Comparison of ENCODE assay signal across 10 cellular contexts in the genomic region with DNA sequence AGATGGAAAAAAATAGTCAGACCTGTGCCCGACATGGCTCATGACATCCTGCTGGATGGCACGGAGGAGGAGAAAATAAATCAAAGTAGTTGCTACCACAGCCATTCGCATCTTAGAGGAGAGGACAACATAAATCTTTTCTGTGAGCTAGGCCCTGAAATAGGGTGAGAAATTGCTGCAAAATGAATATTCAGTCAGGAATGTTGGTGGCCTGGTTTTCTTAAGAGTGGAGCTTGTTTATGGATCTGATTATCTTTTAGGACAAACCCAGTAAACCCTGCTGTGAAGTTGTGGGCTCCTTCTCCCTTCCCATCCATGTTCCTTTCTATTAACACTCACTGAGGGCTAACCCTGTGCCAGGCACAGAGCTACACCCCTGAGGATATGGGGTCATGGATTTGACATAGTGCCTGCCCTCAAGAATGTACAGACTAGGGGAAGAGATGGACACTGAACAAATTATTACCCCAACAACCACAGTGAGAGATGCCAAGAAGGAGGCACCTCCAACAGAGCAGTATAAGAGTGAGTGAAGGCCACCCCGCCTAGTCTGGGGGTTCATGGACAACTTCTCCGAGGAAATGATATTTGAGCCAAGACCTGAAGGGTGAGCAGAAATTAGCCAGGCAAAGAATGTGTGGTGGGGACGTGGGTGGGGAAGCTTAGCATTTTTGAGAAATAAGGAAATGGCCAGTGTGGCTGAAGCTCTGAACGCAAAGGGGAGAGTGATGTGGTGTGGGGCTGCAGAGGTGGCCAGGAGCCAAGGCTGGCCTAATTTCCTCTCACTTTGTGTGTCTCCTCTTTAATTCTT.
DNase-seq lines count a peak whose midpoint lies in the region; ATAC-seq and TF ChIP-seq lines count a peak whose summit lies in the region.
"Had no signal": no experiment of that assay in that cellular context is flagged by ENCODE, and none has a peak within 500 bp of the region (broad histone marks: within the 10 kb centered on the region; RNA-seq: fewer than 3 reads in every experiment).

No MANE protein-coding gene starts in this region.

- H3K27me3 Mint-ChIP-seq in CD4-positive, CD25-positive, alpha-beta regulatory T cell = peaks cover 15% of the 10 kb centered on the region

- H3K9me3 ChIP-seq in CD4-positive, CD25-positive, alpha-beta regulatory T cell (ENCODE audit: control insufficient read depth in 2 of 2, low read length in 2 of 2) = peaks cover 0 to under 1% of the 10 kb centered on the region in 2 experiments
- H3K9me3 ChIP-seq: gastroesophageal sphincter had no signal

- no peak for TF ChIP-seq CTCF in retinal pigment epithelial cell (conservative IDR thresholded peaks at IDR 0.05; ENCODE audit: low read depth, low read length)

- H3K9me3 Mint-ChIP-seq in CD4-positive, CD25-positive, alpha-beta regulatory T cell = no peaks in the 10 kb centered on the region

- H3K36me3 ChIP-seq in CD4-positive, CD25-positive, alpha-beta regulatory T cell (ENCODE audit: control insufficient read depth, insufficient read depth, low read length) = no peaks in the 10 kb centered on the region
- H3K36me3 ChIP-seq: gastroesophageal sphincter had no signal

- no peak for ATAC-seq in CD4-positive, CD25-positive, alpha-beta regulatory T cell (ENCODE audit: low read depth in 2 of 2)
- ATAC-seq: gastroesophageal sphincter had no signal

- no peaks in the 10 kb centered on the region for H3K4me1 ChIP-seq in CD4-positive, CD25-positive, alpha-beta regulatory T cell (ENCODE audit: control insufficient read depth, insufficient read depth, low read length, poor library complexity, severe bottlenecking)

- no peak overlapping the region for H3K27ac ChIP-seq in CD4-positive, CD25-positive, alpha-beta regulatory T cell (ENCODE audit: insufficient read depth, low read length, poor library complexity, severe bottlenecking)
- H3K27ac ChIP-seq: gastroesophageal sphincter had no signal

- no peak for DNase-seq in CD4-positive, CD25-positive, alpha-beta regulatory T cell
- DNase-seq in NCI-H226 (peak; percentile 28), fibroblast of peridontal ligament (ENCODE audit: extremely low read depth) (peak; percentile 36), retinal pigment epithelial cell (ENCODE audit: low read depth) (peak; percentile 26), cortex of kidney (lab: John Stamatoyannopoulos, UW) (no peak), NK-92 (lab: John Stamatoyannopoulos, UW; ENCODE audit: unreplicated experiment) (no peak), DMS 273 (lab: John Stamatoyannopoulos, UW; ENCODE audit: unreplicated experiment) (no peak)
- no peak for DNase-seq in activated naive CD4-positive, alpha-beta T cell (lab: John Stamatoyannopoulos, UW)
- DNase-seq: activated naive CD4-positive, alpha-beta T cell treated with Interleukin-2 at 50 U/mL for 16 hours had no signal

- no peaks in the 10 kb centered on the region for H3K36me3 Mint-ChIP-seq in CD4-positive, CD25-positive, alpha-beta regulatory T cell

- no peak overlapping the region for H3K4me3 ChIP-seq in CD4-positive, CD25-positive, alpha-beta regulatory T cell (ENCODE audit: low read depth, low read length)
- no peak overlapping the region for H3K4me3 ChIP-seq in retinal pigment epithelial cell (ENCODE audit: low read length)
- H3K4me3 ChIP-seq: gastroesophageal sphincter had no signal

- H3K27ac Mint-ChIP-seq in CD4-positive, CD25-positive, alpha-beta regulatory T cell = peak overlapping the region in 2 of 3 donors; percentile 1 to 51

- H3K27me3 ChIP-seq in CD4-positive, CD25-positive, alpha-beta regulatory T cell (ENCODE audit: control insufficient read depth, insufficient read depth, low read length) = no peaks in the 10 kb centered on the region
- H3K27me3 ChIP-seq: gastroesophageal sphincter had no signal

- no peaks in the 10 kb centered on the region for H3K4me1 Mint-ChIP-seq in CD4-positive, CD25-positive, alpha-beta regulatory T cell

- H3K4me3 Mint-ChIP-seq in CD4-positive, CD25-positive, alpha-beta regulatory T cell = no peak overlapping the region

Comparison
In these comparisons a context has a peak if more than half of its experiments do, and no peak if none do; other contexts are left out.
1. DNase-seq: peak in NCI-H226 (single experiment), fibroblast of peridontal ligament (single experiment) and retinal pigment epithelial cell (single experiment); none in CD4-positive, CD25-positive, alpha-beta regulatory T cell (0 of 3), cortex of kidney (single experiment), NK-92 (single experiment), activated naive CD4-positive, alpha-beta T cell (0 of 4) and DMS 273 (single experiment).